In genomic region chr18:3454365-3455089, GRCh38 we compare ENCODE assay signal across 8 cellular contexts. TPM values are rescaled to one million over a fixed set of nuclear protein-coding genes. Genes with fewer than 3 reads are reported as not detected.
DNase-seq lines count a peak whose midpoint lies in the region; ATAC-seq, FAIRE-seq and TF ChIP-seq lines count a peak whose summit lies in the region.

No MANE protein-coding gene starts in this region.

- peaks cover 9% of the 10 kb centered on the region for H3K27me3 Mint-ChIP-seq in activated naive CD4-positive, alpha-beta T cell treated with anti-CD3 and anti-CD28 coated beads, Interleukin-2, amount 10 ng/mL, durations not matched to agents 7 days and 5 days
- no peaks in the 10 kb centered on the region for H3K27me3 Mint-ChIP-seq in naive thymus-derived CD4-positive, alpha-beta T cell

- H3K18ac ChIP-seq in H1 (ENCODE audit: extremely low read depth, low read length) = peak overlapping the region; percentile 62; the same call in 1 of the 2 replicates

- H3K4me1 Mint-ChIP-seq in activated naive CD4-positive, alpha-beta T cell treated with anti-CD3 and anti-CD28 coated beads, Interleukin-2, amount 10 ng/mL, durations not matched to agents 7 days and 5 days = peaks cover 57% of the 10 kb centered on the region
- H3K4me1 Mint-ChIP-seq in naive thymus-derived CD4-positive, alpha-beta T cell = peaks cover 22 to 70% (median 32%) of the 10 kb centered on the region in 7 donors

- peak overlapping the region; percentile 42 for H3K56ac ChIP-seq in H1 (replicated peaks; ENCODE audit: insufficient read length, low read depth, low read length)

- TF ChIP-seq EP300 in H1 (IDR thresholded peaks at IDR 0.05; ENCODE audit: borderline replicate concordance in 1 of 2, low read depth in 2 of 2, low read length in 2 of 2) = no peak

- peak overlapping the region in 1 of 4 experiments; percentile 86; a peak in 3 of 7 replicates for H3K9ac ChIP-seq in H1 (replicated peaks in 1 of 4; ENCODE audit: extremely low read depth in 1 of 4, low read depth in 3 of 4, low read length in 3 of 4)

- H2BK120ac ChIP-seq in H1 (replicated peaks; ENCODE audit: low read depth, low read length) = no peak overlapping the region

- no peak overlapping the region for H2BK15ac ChIP-seq in H1 (ENCODE audit: low read length)

- peak overlapping the region; percentile 98 for H3K27ac Mint-ChIP-seq in activated naive CD4-positive, alpha-beta T cell treated with anti-CD3 and anti-CD28 coated beads, Interleukin-2, amount 10 ng/mL, durations not matched to agents 7 days and 5 days
- H3K27ac Mint-ChIP-seq in naive thymus-derived CD4-positive, alpha-beta T cell = peak overlapping the region; percentile 89 to 100 (median 99)

- POLR2A ChIA-PET in H1 (lab: Charles Lee; ENCODE audit: partially characterized antibody) = interaction anchor here (0.6 to 8.2 kb wide), 14 partner anchors 8 to 202 kb away, joined by 3 to 68 read pairs (median 5); no protein-coding TSS in a partner anchor
- POLR2A ChIA-PET in naive thymus-derived CD4-positive, alpha-beta T cell (lab: Charles Lee) = interaction anchor here (0.6 to 5.7 kb wide), 19 partner anchors 10 to 773 kb away, joined by 3 to 90 read pairs (median 5); partner anchors contain the start of genes MYL12A and MYL12B

- peaks cover 11 to 25% (median 23%) of the 10 kb centered on the region in 4 experiments; a peak in 6 of 7 replicates for H3K4me1 ChIP-seq in H1 (replicated peaks in 1 of 4; ENCODE audit: control insufficient read depth in 3 of 4, insufficient read depth in 4 of 4, low read length in 3 of 4)
- H3K4me1 ChIP-seq in naive thymus-derived CD4-positive, alpha-beta T cell (ENCODE audit: control insufficient read depth in 2 of 2, insufficient read depth in 2 of 2, low read length in 2 of 2) = peaks cover 15 to 35% of the 10 kb centered on the region in 2 donors

- H2BK20ac ChIP-seq in H1 (ENCODE audit: low read length) = no peak overlapping the region

- no peaks in the 10 kb centered on the region for H3K9me3 Mint-ChIP-seq in activated naive CD4-positive, alpha-beta T cell treated with anti-CD3 and anti-CD28 coated beads, Interleukin-2, amount 10 ng/mL, durations not matched to agents 7 days and 5 days
- H3K9me3 Mint-ChIP-seq in naive thymus-derived CD4-positive, alpha-beta T cell = no peaks in the 10 kb centered on the region

- H3K4me3 ChIP-seq in H1 (ENCODE audit: extremely low read depth in 1 of 4, insufficient read depth in 2 of 4, low read depth in 3 of 4, low read length in 4 of 4) = peak overlapping the region; percentile 25 to 99 (median 63); a peak in 7 of 8 replicates
- H3K4me3 ChIP-seq in naive thymus-derived CD4-positive, alpha-beta T cell (ENCODE audit: low read length) = peak overlapping the region; percentile 48

- H4K91ac ChIP-seq in H1 (replicated peaks; ENCODE audit: insufficient read length, low read length) = no peak overlapping the region

- H4K20me1 ChIP-seq in H1 (replicated peaks in 1 of 2; ENCODE audit: control insufficient read depth in 1 of 2, insufficient read depth in 2 of 2, low read length in 2 of 2) = peaks cover 0 to 8% of the 10 kb centered on the region in 2 experiments

- H3K14ac ChIP-seq in H1 (ENCODE audit: insufficient read length) = no peak overlapping the region

- no peaks in the 10 kb centered on the region for H3K27me3 ChIP-seq in H1 (replicated peaks in 1 of 4; ENCODE audit: control insufficient read depth in 3 of 4, extremely low read depth in 1 of 4, insufficient read depth in 3 of 4, low read length in 3 of 4)
- H3K27me3 ChIP-seq in naive thymus-derived CD4-positive, alpha-beta T cell (ENCODE audit: control insufficient read depth in 2 of 2, insufficient read depth in 2 of 2, low read length in 2 of 2) = no peaks in the 10 kb centered on the region

- TF ChIP-seq CTCF in H1 (IDR thresholded peaks at IDR 0.05; ENCODE audit: control extremely low read depth in 1 of 3, insufficient read depth in 1 of 3, low read depth in 1 of 3, low read length in 3 of 3) = peak in 2 of 3 experiments; percentile 47 to 67; a peak in 2 of 4 replicates

- no peak overlapping the region for H2AFZ ChIP-seq in H1 (ENCODE audit: low read length)

- no peak overlapping the region for H3K23ac ChIP-seq in H1 (ENCODE audit: insufficient read length)

- no peak overlapping the region for H4K8ac ChIP-seq in H1 (ENCODE audit: extremely low read depth, insufficient read depth, low read length)

- H2AK5ac ChIP-seq in H1 (ENCODE audit: low read depth, low read length) = no peak overlapping the region

- TF ChIP-seq POLR2A in H1 (IDR thresholded peaks at IDR 0.05; ENCODE audit: control extremely low read depth in 1 of 2, low read depth in 2 of 2, low read length in 2 of 2) = peak in 1 of 2 experiments; percentile 36; a peak in 2 of 3 replicates

- H3K4me2 ChIP-seq in H1 (ENCODE audit: insufficient read depth in 1 of 2, low read depth in 2 of 2, low read length in 2 of 2) = peak overlapping the region; percentile 67 to 95

- H3K4ac ChIP-seq in H1 (replicated peaks; ENCODE audit: insufficient read length, low read depth, low read length) = no peak overlapping the region

- H3K79me1 ChIP-seq in H1 (ENCODE audit: low read depth, low read length) = no peaks in the 10 kb centered on the region; the same call in 1 of the 2 replicates

- H3K27ac ChIP-seq in KOPT-K1 (ENCODE audit: low read depth, low read length, poor library complexity, severe bottlenecking) = peak overlapping the region; percentile 54
- H3K27ac ChIP-seq in H1 (ENCODE audit: low read depth, low read length) = peak overlapping the region; percentile 35; the same call in 1 of the 2 replicates
- peak overlapping the region; percentile 96 for H3K27ac ChIP-seq in naive thymus-derived CD4-positive, alpha-beta T cell (ENCODE audit: low read depth, low read length)

- peak; percentile 62 to 65 for TF ChIP-seq RAD21 in H1 (IDR thresholded peaks at IDR 0.05 in 1 of 2, conservative IDR thresholded peaks at IDR 0.05 in 1 of 2; ENCODE audit: low read depth in 2 of 2, low read length in 2 of 2)

- no peak overlapping the region for H2BK12ac ChIP-seq in H1 (ENCODE audit: low read depth, low read length)

- H3K9me3 ChIP-seq in KOPT-K1 (ENCODE audit: insufficient read depth, low read length, poor library complexity, severe bottlenecking) (no peaks in the 10 kb centered on the region), H1 (ENCODE audit: insufficient read depth in 2 of 2, low read depth in 1 of 2, low read length in 1 of 2) (no peaks in the 10 kb centered on the region)
- no peaks in the 10 kb centered on the region for H3K9me3 ChIP-seq in naive thymus-derived CD4-positive, alpha-beta T cell (ENCODE audit: control insufficient read depth in 2 of 3, low read length in 3 of 3)

- H2BK5ac ChIP-seq in H1 (ENCODE audit: low read depth, low read length) = no peak overlapping the region

- peak; percentile 32 for FAIRE-seq in H1 (lab: Jason Lieb, UNC)

- 2% methylated on average over 4 of the region's 4 CpGs; no CpG with 5 or more reads in 1 of the 2 experiments for WGBS in H1 (ENCODE audit: extremely low coverage in 1 of 2, insufficient coverage in 1 of 2, insufficient read length in 1 of 2, insufficient replicate concordance in 2 of 2, low coverage in 1 of 2, low lambda C conversion rate in 2 of 2, missing lambda C conversion rate in 1 of 2), 2 experiments

- H3K23me2 ChIP-seq in H1 (ENCODE audit: low read depth, low read length) = peaks cover 7% of the 10 kb centered on the region; the same call in 1 of the 2 replicates

- intact Hi-C loops in naive thymus-derived CD4-positive, alpha-beta T cell (cut with micrococcal nuclease) = loop anchor here (1.0 to 5.0 kb wide), 13 partner anchors 13 to 882 kb away; partner anchors contain the start of genes METTL4 (in 1 of the 2) and NDC80 (in 1 of the 2)

- peak overlapping the region; percentile 88 for H3K4me3 Mint-ChIP-seq in activated naive CD4-positive, alpha-beta T cell treated with anti-CD3 and anti-CD28 coated beads, Interleukin-2, amount 10 ng/mL, durations not matched to agents 7 days and 5 days
- H3K4me3 Mint-ChIP-seq in naive thymus-derived CD4-positive, alpha-beta T cell = peak overlapping the region; percentile 85 to 96 (median 94)

- H4K5ac ChIP-seq in H1 (ENCODE audit: insufficient read length, low read depth, low read length) = peak overlapping the region; percentile 94

- H3K36me3 Mint-ChIP-seq in activated naive CD4-positive, alpha-beta T cell treated with anti-CD3 and anti-CD28 coated beads, Interleukin-2, amount 10 ng/mL, durations not matched to agents 7 days and 5 days = peaks cover 27% of the 10 kb centered on the region
- H3K36me3 Mint-ChIP-seq in naive thymus-derived CD4-positive, alpha-beta T cell = peaks cover 8 to 28% (median 21%) of the 10 kb centered on the region in 5 donors

- no peak for ATAC-seq in naive thymus-derived CD4-positive, alpha-beta T cell
- ATAC-seq in HG03095 (IDR thresholded peaks at IDR 0.05; ENCODE audit: unreplicated experiment) (no peak), HG03097 (IDR thresholded peaks at IDR 0.05; ENCODE audit: low FRiP score, unreplicated experiment) (no peak)

- CTCF ChIA-PET in activated naive CD4-positive, alpha-beta T cell treated with anti-CD3 and anti-CD28 coated beads, Interleukin-2, amount 10 ng/mL, durations not matched to agents 7 days and 5 days (lab: Charles Lee) = interaction anchor here (0.8 to 7.5 kb wide), 29 partner anchors 8 to 211 kb away, joined by 3 to 69 read pairs (median 5); no protein-coding TSS in a partner anchor
- CTCF ChIA-PET in H1 (lab: Charles Lee; ENCODE audit: partially characterized antibody) = interaction anchor here (0.6 to 6.7 kb wide), 30 partner anchors 13 to 317 kb away, joined by 3 to 56 read pairs (median 4); no protein-coding TSS in a partner anchor
- CTCF ChIA-PET in naive thymus-derived CD4-positive, alpha-beta T cell (lab: Charles Lee) = interaction anchor here (0.6 to 4.6 kb wide), 29 partner anchors 7 to 486 kb away, joined by 3 to 46 read pairs (median 4); no protein-coding TSS in a partner anchor

- H3K79me2 ChIP-seq in H1 (ENCODE audit: control insufficient read depth in 1 of 2, insufficient read depth in 2 of 2, low read length in 2 of 2) = peaks cover 39 to 96% of the 10 kb centered on the region in 2 experiments

- DNase-seq in activated naive CD4-positive, alpha-beta T cell treated with anti-CD3 and anti-CD28 coated beads, Interleukin-2, amount 10 ng/mL, durations not matched to agents 7 days and 5 days = peak; percentile 54
- no peak for DNase-seq in activated naive CD4-positive, alpha-beta T cell treated with Interleukin-2 at 50 U/mL for 16 hours
- DNase-seq in SW480 (ENCODE audit: low spot score) (peak; percentile 67), H1 (ENCODE audit: low read depth in 1 of 2, low spot score in 2 of 2) (no peak)
- DNase-seq in naive thymus-derived CD4-positive, alpha-beta T cell = peak in 7 of 9 donors; percentile 40 to 64 (median 60)

- H3K36me3 ChIP-seq in KOPT-K1 (ENCODE audit: insufficient read depth, low read length) (peaks cover 38% of the 10 kb centered on the region), H1 (ENCODE audit: control insufficient read depth in 2 of 4, insufficient read depth in 4 of 4, low read length in 3 of 4) (peaks cover 12 to 56% (median 33%) of the 10 kb centered on the region in 4 experiments)
- H3K36me3 ChIP-seq in naive thymus-derived CD4-positive, alpha-beta T cell (ENCODE audit: control insufficient read depth in 2 of 3, insufficient read depth in 3 of 3, low read length in 3 of 3) = peaks cover 0 to 20% (median 6%) of the 10 kb centered on the region in 3 experiments

RNA-seq across cellular contexts. Expression of gene TGIF1, which starts 4.6 kb away (rescaled TPM):
- total RNA-seq in H1 (2021; fragmentation: NEBNext Ultra II Directional; extraction: Animal tissue kit (Norgen Biotek cat#: 25700)) = 259 and 262 TPM in 2 replicates
- 256 and 288 TPM in 2 replicates for polyA plus RNA-seq in H1 (2011; rRNA removed)
- 274 TPM for polyA plus RNA-seq in H1 (2011; cell fraction: cytosol; rRNA removed)
- polyA plus RNA-seq in H1 (2011; cell fraction: nucleus; rRNA removed) = 280 TPM
- polyA plus RNA-seq in H1 (2012, experiment 1 of 2) = 212 to 243 TPM (median 229 TPM) in 4 replicates
- 150 TPM for polyA plus RNA-seq in H1 (2012, experiment 2 of 2)
- 190 TPM for polyA plus RNA-seq in H1 (2013, experiment 1 of 2)
- 187 TPM for polyA plus RNA-seq in H1 (2013, experiment 2 of 2)
- polyA minus RNA-seq in H1 (2011; rRNA and poly(A)+ RNA removed) = 288 and 445 TPM in 2 replicates
- 110 TPM for polyA minus RNA-seq in H1 (2011; cell fraction: cytosol; rRNA and poly(A)+ RNA removed)
- 155 TPM for polyA minus RNA-seq in H1 (2011; cell fraction: nucleus; rRNA and poly(A)+ RNA removed)
- total RNA-seq in naive thymus-derived CD4-positive, alpha-beta T cell = 10 to 100 TPM; 15.4 to 88.7 (median 63.6) TPM
- 10 to 100 TPM; 23.6 to 38.8 TPM for polyA plus RNA-seq in naive thymus-derived CD4-positive, alpha-beta T cell

Comparison
In these comparisons a context has a peak if more than half of its experiments do, and no peak if none do; other contexts are left out.
1. DNase-seq: peak in activated naive CD4-positive, alpha-beta T cell treated with anti-CD3 and anti-CD28 coated beads, Interleukin-2, amount 10 ng/mL, durations not matched to agents 7 days and 5 days (single experiment), SW480 (single experiment) and naive thymus-derived CD4-positive, alpha-beta T cell (7 of 9); none in activated naive CD4-positive, alpha-beta T cell treated with Interleukin-2 at 50 U/mL for 16 hours (single experiment) and H1 (0 of 2).
2. H3K27ac ChIP-seq: peak in every context shown above with its lines; median percentile 96 in naive thymus-derived CD4-positive, alpha-beta T cell; 54 in KOPT-K1; 35 in H1.